ENCODE assay signal across 30 cellular contexts in genomic region chr2:201871471-201871870, GRCh38.
"Had no signal": no experiment of that assay in that cellular context is flagged by ENCODE, and none has a peak within 500 bp of the region (broad histone marks: within the 10 kb centered on the region; RNA-seq: fewer than 3 reads in every experiment).

No MANE protein-coding gene starts in this region.

- H3K27me3 Mint-ChIP-seq: progenitor cell of endocrine pancreas, type B pancreatic cell had no signal

- H3K79me2 ChIP-seq: parathyroid adenoma had no signal

- H3K4me3 ChIP-seq: ovary, psoas muscle, skin epidermis, smooth muscle cell, spleen, suprapubic skin, testis, tibial artery, transverse colon, upper lobe of right lung, uterus had no signal

- H3K9me3 Mint-ChIP-seq: naive thymus-derived CD8-positive, alpha-beta T cell; stimulated activated naive CD8-positive, alpha-beta T cell treated with anti-CD3 and anti-CD28 coated beads, Interleukin-15, amount 100 ng/mL, for 72 hours; type B pancreatic cell had no signal

- H3K27ac Mint-ChIP-seq: naive B cell; naive thymus-derived CD8-positive, alpha-beta T cell; natural killer cell treated with Interleukin-12 subunit alpha and Interleukin-12 subunit beta and Interleukin-15 and Interleukin-18, amount 100 ng/mL, for 72 hours; stimulated activated memory B cell treated with anti-CD40 and anti-IgM and Interleukin-4, amounts not matched to agents 10 μg/mL and 1 μg/mL and 100 μg/mL, for 72 hours; stimulated activated naive CD8-positive, alpha-beta T cell treated with anti-CD3 and anti-CD28 coated beads, Interleukin-15, amount 100 ng/mL, for 72 hours; type B pancreatic cell had no signal

- H3K27me3 ChIP-seq: ovary, suprapubic skin, testis, tibial artery, transverse colon, upper lobe of right lung had no signal

- H3K9me3 ChIP-seq: ovary, psoas muscle, spleen, suprapubic skin, testis, tibial artery, transverse colon, upper lobe of right lung, uterus had no signal

- H3K4me1 Mint-ChIP-seq: naive B cell; naive thymus-derived CD8-positive, alpha-beta T cell; stimulated activated memory B cell treated with anti-CD40 and anti-IgM and Interleukin-4, amounts not matched to agents 10 μg/mL and 1 μg/mL and 100 μg/mL, for 72 hours; stimulated activated naive CD8-positive, alpha-beta T cell treated with anti-CD3 and anti-CD28 coated beads, Interleukin-15, amount 100 ng/mL, for 72 hours had no signal

- H3K4me2 ChIP-seq: smooth muscle cell had no signal

- H3K4me1 ChIP-seq: parathyroid adenoma, spleen, suprapubic skin, testis, transverse colon, upper lobe of right lung, uterus had no signal

- H3K36me3 ChIP-seq: ovary, spleen, suprapubic skin, tibial artery, transverse colon, upper lobe of right lung, uterus had no signal

- H3K9ac ChIP-seq: parathyroid adenoma had no signal

- H3K36me3 Mint-ChIP-seq: naive B cell; naive thymus-derived CD8-positive, alpha-beta T cell; natural killer cell treated with Interleukin-12 subunit alpha and Interleukin-12 subunit beta and Interleukin-15 and Interleukin-18, amount 100 ng/mL, for 72 hours; stimulated activated memory B cell treated with anti-CD40 and anti-IgM and Interleukin-4, amounts not matched to agents 10 μg/mL and 1 μg/mL and 100 μg/mL, for 72 hours; type B pancreatic cell had no signal

- DNase-seq: naive B cell; naive thymus-derived CD8-positive, alpha-beta T cell; occipital lobe; ovary; posterior cingulate gyrus; psoas muscle; right cardiac atrium; spleen; stimulated activated CD4-positive, alpha-beta T cell treated with anti-CD3 and anti-CD28 coated beads, Interleukin-12 subunit alpha, Interleukin-12 subunit beta, amount 100 ng/mL, for 4 hours; stimulated activated CD4-positive, alpha-beta T cell treated with anti-CD3 and anti-CD28 coated beads, Interleukin-1b, Interleukin-23, amount 100 ng/mL, for 48 hours; stimulated activated CD4-positive, alpha-beta T cell treated with anti-CD3 and anti-CD28 coated beads, Interleukin-4, amount 100 ng/mL, for 1 hour; stimulated activated CD4-positive, alpha-beta T cell treated with anti-CD3 and anti-CD28 coated beads, Interleukin-4, amount 100 ng/mL, for 4 hours; stimulated activated CD8-positive, alpha-beta memory T cell treated with anti-CD3 and anti-CD28 coated beads, Interleukin-4, amount 100 ng/mL, for 48 hours; stimulated activated naive CD4-positive, alpha-beta T cell; stimulated activated naive CD8-positive, alpha-beta T cell treated with anti-CD3 and anti-CD28 coated beads, Interleukin-15, amount 100 ng/mL, for 72 hours; stimulated activated naive CD8-positive, alpha-beta T cell treated with anti-CD3 and anti-CD28 coated beads, Interleukin-15, Interleukin-2, amounts not matched to agents 100 U/mL and 50 U/mL, for 24 hours; substantia nigra; testis; tibial artery; transverse colon; upper lobe of right lung; uterus had no signal

- H3K4me3 Mint-ChIP-seq: naive B cell; naive thymus-derived CD8-positive, alpha-beta T cell; natural killer cell treated with Interleukin-12 subunit alpha and Interleukin-12 subunit beta and Interleukin-15 and Interleukin-18, amount 100 ng/mL, for 72 hours; stimulated activated memory B cell treated with anti-CD40 and anti-IgM and Interleukin-4, amounts not matched to agents 10 μg/mL and 1 μg/mL and 100 μg/mL, for 72 hours; stimulated activated naive CD8-positive, alpha-beta T cell treated with anti-CD3 and anti-CD28 coated beads, Interleukin-15, amount 100 ng/mL, for 72 hours; type B pancreatic cell had no signal

- H3K27ac ChIP-seq: ovary, parathyroid adenoma, psoas muscle, skin epidermis, spleen, suprapubic skin, testis, tibial artery, transverse colon, upper lobe of right lung, uterus had no signal

- H2AFZ ChIP-seq: parathyroid adenoma had no signal
